In the genomic region with DNA sequence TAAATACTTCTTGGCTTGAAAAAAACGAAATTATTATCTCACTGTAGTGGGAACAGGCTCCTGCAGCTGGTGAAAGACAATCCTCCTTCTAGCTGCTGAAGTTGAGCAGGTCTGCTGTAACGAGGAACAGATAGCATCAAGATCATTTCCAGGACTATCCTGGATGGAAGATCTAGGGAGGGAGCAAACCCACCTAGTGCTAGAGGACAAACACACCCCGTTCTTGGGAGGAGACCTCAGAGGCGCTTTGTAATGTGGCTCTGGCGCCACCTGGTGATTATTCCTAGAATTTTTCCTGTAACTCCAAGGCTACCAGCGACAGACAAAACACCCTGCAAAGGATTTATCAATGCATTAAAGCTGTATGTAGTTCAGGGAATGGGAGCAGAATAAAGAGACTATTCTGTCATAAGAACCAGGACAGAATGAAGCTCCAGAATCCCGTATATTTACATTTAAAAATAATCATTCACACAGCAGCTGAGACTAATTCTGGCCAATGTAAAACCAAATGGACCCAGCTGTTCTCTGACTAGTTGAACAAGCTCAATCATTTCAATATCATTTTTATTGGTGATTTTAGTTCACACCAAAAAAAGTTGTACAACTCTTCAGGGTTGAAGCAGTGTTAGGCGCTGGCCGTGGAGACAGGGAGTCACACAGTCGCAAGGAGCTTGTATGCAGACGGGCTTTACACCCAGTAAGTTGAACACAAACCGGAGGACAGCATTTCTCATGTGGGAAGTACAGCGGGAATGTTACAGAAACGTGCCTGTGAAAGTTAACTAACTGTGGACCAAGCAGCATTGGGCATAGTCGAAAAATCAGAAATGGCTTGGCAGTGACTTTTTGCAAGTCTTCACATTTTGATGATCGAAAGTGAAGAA, we compare ENCODE assay signal across 1 cellular context.
TF ChIP-seq lines count a peak whose summit lies in the region.

No MANE protein-coding gene starts in this region.

TF ChIP-seq in IMR-90, 13 proteins besides CTCF, POLR2A, EP300 and RAD21:
- no peak for TF ChIP-seq BHLHE40 (IDR thresholded peaks at IDR 0.05; ENCODE audit: low read depth, low read length)
- TF ChIP-seq SMC3 (IDR thresholded peaks at IDR 0.05; ENCODE audit: low read depth, low read length) = peak; percentile 86
